ENCODE assay signal across 19 cellular contexts in genomic region chr2:161146996-161147395, GRCh38. TPM values are rescaled to one million over a fixed set of nuclear protein-coding genes. Genes with fewer than 3 reads are reported as not detected.
DNase-seq lines count a peak whose midpoint lies in the region; ATAC-seq and TF ChIP-seq lines count a peak whose summit lies in the region.
"Had no signal": no experiment of that assay in that cellular context is flagged by ENCODE, and none has a peak within 500 bp of the region (broad histone marks: within the 10 kb centered on the region; RNA-seq: fewer than 3 reads in every experiment).

No MANE protein-coding gene starts in this region.

- no peak overlapping the region for H2BK15ac ChIP-seq in neuronal stem cell (ENCODE audit: low read length)

- H2AK5ac ChIP-seq in neuronal stem cell (ENCODE audit: low read depth, low read length): peak overlapping the region; percentile 81

- no peak overlapping the region for H3K23ac ChIP-seq in neuronal stem cell (ENCODE audit: low read depth, low read length, poor library complexity)

- no peak overlapping the region for H2BK5ac ChIP-seq in neuronal stem cell (ENCODE audit: low read length)

- H3K4me3 Mint-ChIP-seq in neural progenitor cell: no peak overlapping the region
- H3K4me3 Mint-ChIP-seq: CD4-positive, alpha-beta T cell had no signal

- H3K9ac ChIP-seq in neuronal stem cell (ENCODE audit: low read depth, low read length, poor library complexity): no peak overlapping the region
- no peak overlapping the region for H3K9ac ChIP-seq in neural progenitor cell
- H3K9ac ChIP-seq: KMS-11 had no signal

- no peaks in the 10 kb centered on the region for H3F3A ChIP-seq in neural progenitor cell (ENCODE audit: low read depth)

- H3K4me2 ChIP-seq in neuronal stem cell (ENCODE audit: insufficient read depth, low read length, poor library complexity, severe bottlenecking) (no peak overlapping the region), neural progenitor cell (no peak overlapping the region)
- H3K4me2 ChIP-seq: KMS-11 had no signal

- no peak overlapping the region for H2BK12ac ChIP-seq in neuronal stem cell (ENCODE audit: low read length)

- H3K27ac ChIP-seq in heart right ventricle (no peak overlapping the region), neuronal stem cell (replicated peaks; ENCODE audit: low read length) (no peak overlapping the region), neural progenitor cell (no peak overlapping the region)
- H3K27ac ChIP-seq: KMS-11 had no signal

- no peak overlapping the region for H3K4me3 ChIP-seq in heart right ventricle
- no peak overlapping the region for H3K4me3 ChIP-seq in neuronal stem cell (ENCODE audit: low read length in 2 of 2)
- no peak overlapping the region for H3K4me3 ChIP-seq in neural progenitor cell
- H3K4me3 ChIP-seq: MG63 had no signal

- 79 to 81% methylated on average over 3 of the region's 3 CpGs for WGBS in heart right ventricle, 2 donors
- no CpG with 5 or more reads among the region's 3 CpGs for WGBS in neuronal stem cell (ENCODE audit: extremely low coverage in 2 of 2, insufficient read length in 2 of 2, insufficient replicate concordance in 1 of 2), 2 donors

- H2AFZ ChIP-seq in neuronal stem cell (ENCODE audit: low read length) (no peak overlapping the region), neural progenitor cell (replicated peaks) (no peak overlapping the region)

- no peak overlapping the region for H4K8ac ChIP-seq in neuronal stem cell (ENCODE audit: low read depth, low read length)

- H2BK120ac ChIP-seq in neuronal stem cell (ENCODE audit: low read depth, low read length): no peak overlapping the region

- H3K36me3 ChIP-seq in heart right ventricle (peaks cover 0 to 3% (median 0%) of the 10 kb centered on the region in 9 donors), neuronal stem cell (replicated peaks in 1 of 2; ENCODE audit: control insufficient read depth in 2 of 2, insufficient read depth in 2 of 2, low read length in 2 of 2) (no peaks in the 10 kb centered on the region), neural progenitor cell (no peaks in the 10 kb centered on the region)
- H3K36me3 ChIP-seq: MG63 had no signal

- H3K9me3 ChIP-seq in heart right ventricle (peaks cover 0 to 49% (median 20%) of the 10 kb centered on the region in 11 donors), neuronal stem cell (replicated peaks in 1 of 2; ENCODE audit: control insufficient read depth in 2 of 2, insufficient read depth in 1 of 2, low read depth in 1 of 2, low read length in 2 of 2) (peaks cover 0 to 8% of the 10 kb centered on the region in 2 donors), neural progenitor cell (ENCODE audit: low read depth) (peaks cover 17% of the 10 kb centered on the region)

- peak overlapping the region; percentile 76 for H3K18ac ChIP-seq in neuronal stem cell (ENCODE audit: low read length)

- H3K9me3 Mint-ChIP-seq in neural progenitor cell: peaks cover 38% of the 10 kb centered on the region

- H3K4me1 ChIP-seq in heart right ventricle (no peaks in the 10 kb centered on the region), neuronal stem cell (ENCODE audit: control insufficient read depth in 2 of 2, insufficient read depth in 1 of 2, low read depth in 1 of 2, low read length in 2 of 2) (no peaks in the 10 kb centered on the region), neural progenitor cell (no peaks in the 10 kb centered on the region)

- no peak for TF ChIP-seq CTCF in heart right ventricle (IDR thresholded peaks at IDR 0.05)
- TF ChIP-seq CTCF in neural progenitor cell (IDR thresholded peaks at IDR 0.05): no peak

- H4K20me1 ChIP-seq in neural progenitor cell (ENCODE audit: low read depth): no peaks in the 10 kb centered on the region

- intact Hi-C loops in heart right ventricle (cut with DNase I): no loop called here

- no peak overlapping the region for H4K91ac ChIP-seq in neuronal stem cell (ENCODE audit: low read depth, low read length, poor library complexity)

- no peak overlapping the region for H3K27ac Mint-ChIP-seq in neural progenitor cell
- H3K27ac Mint-ChIP-seq: CD4-positive, alpha-beta T cell had no signal

- H3K79me1 ChIP-seq in neuronal stem cell (ENCODE audit: low read depth, low read length): no peaks in the 10 kb centered on the region

- no peaks in the 10 kb centered on the region for H3K36me3 Mint-ChIP-seq in neural progenitor cell

- no peak overlapping the region for H3K4ac ChIP-seq in neuronal stem cell (ENCODE audit: low read length)

- H3K27me3 ChIP-seq in heart right ventricle (no peaks in the 10 kb centered on the region), neuronal stem cell (ENCODE audit: control insufficient read depth in 3 of 3, insufficient read depth in 3 of 3, low read depth in 1 of 3, low read length in 3 of 3) (no peaks in the 10 kb centered on the region), neural progenitor cell (no peaks in the 10 kb centered on the region)
- H3K27me3 ChIP-seq: MG63 had no signal

- no peaks in the 10 kb centered on the region for H3K79me2 ChIP-seq in neural progenitor cell (ENCODE audit: low read depth)

- peak; percentile 11 for DNase-seq in Daoy (ENCODE audit: low read depth)
- peak; percentile 16 to 17 for DNase-seq in heart right ventricle
- DNase-seq in neuronal stem cell (ENCODE audit: low spot score): no peak
- no peak for DNase-seq in neural progenitor cell (ENCODE audit: low spot score)
- no peak for DNase-seq in NCI-H526 treated with DMSO at 0.1 percent for 48 hours (lab: John Stamatoyannopoulos, UW)
- DNase-seq in DMS 273 treated with DMSO at 0.1 percent for 48 hours (lab: John Stamatoyannopoulos, UW): no peak
- DNase-seq: Calu3; CD4-positive, alpha-beta T cell; DMS79 treated with DMSO at 0.1 percent for 48 hours; HCEC 1CT; MG63; NCI-H1092 treated with DMSO at 0.1 percent for 48 hours; NCI-H1694 treated with DMSO at 0.1 percent for 48 hours; NCI-H748 treated with DMSO at 0.1 percent for 48 hours; PC-3 had no signal

- ATAC-seq in HG02798 (IDR thresholded peaks at IDR 0.05; ENCODE audit: poor library complexity, unreplicated experiment): peak; percentile 25
- ATAC-seq in heart right ventricle: peak; percentile 43 to 71 (median 60)
- no peak for ATAC-seq in GM18873 (IDR thresholded peaks at IDR 0.05; ENCODE audit: low FRiP score, unreplicated experiment)
- ATAC-seq: PC-3, SK-N-SH treated with all-trans-retinoic acid at 6 μM for 48 hours had no signal

- peaks cover 3% of the 10 kb centered on the region for H3K27me3 Mint-ChIP-seq in neural progenitor cell (ENCODE audit: insufficient read depth, low read depth)
- H3K27me3 Mint-ChIP-seq: CD4-positive, alpha-beta T cell had no signal

- H3K4me1 Mint-ChIP-seq in neural progenitor cell: no peaks in the 10 kb centered on the region

- no peak overlapping the region for H3K14ac ChIP-seq in neuronal stem cell (ENCODE audit: low read length)

RNA-seq across cellular contexts. Expression of gene TANK, which starts 13.2 kb away (rescaled TPM):
- 39.7 and 44.3 TPM in 2 replicates for total RNA-seq in Daoy (2014; rRNA removed; shearing (Covaris generic))
- 10 to 100 TPM; 25.0 to 39.7 (median 31.4) TPM for total RNA-seq in heart right ventricle
- polyA plus RNA-seq in heart right ventricle: 10 to 100 TPM; 20.4 to 24.3 TPM
- 19.5 TPM for polyA plus RNA-seq in neuronal stem cell (2013, experiment 1 of 2)
- polyA plus RNA-seq in neuronal stem cell (2013, experiment 2 of 2): 21.2 TPM
- 19.8 and 43.5 TPM in 2 replicates for total RNA-seq in neural progenitor cell (ENCODE audit: low replicate concordance)

Comparison
In these comparisons a context has a peak if more than half of its experiments do, and no peak if none do; other contexts are left out.
1. DNase-seq: peak in Daoy (single experiment) and heart right ventricle (2 of 2); none in neuronal stem cell (single experiment), neural progenitor cell (single experiment), NCI-H526 treated with DMSO at 0.1 percent for 48 hours (single experiment) and DMS 273 treated with DMSO at 0.1 percent for 48 hours (single experiment).